1 cellular context compared by ENCODE assay signal in the genomic region with DNA sequence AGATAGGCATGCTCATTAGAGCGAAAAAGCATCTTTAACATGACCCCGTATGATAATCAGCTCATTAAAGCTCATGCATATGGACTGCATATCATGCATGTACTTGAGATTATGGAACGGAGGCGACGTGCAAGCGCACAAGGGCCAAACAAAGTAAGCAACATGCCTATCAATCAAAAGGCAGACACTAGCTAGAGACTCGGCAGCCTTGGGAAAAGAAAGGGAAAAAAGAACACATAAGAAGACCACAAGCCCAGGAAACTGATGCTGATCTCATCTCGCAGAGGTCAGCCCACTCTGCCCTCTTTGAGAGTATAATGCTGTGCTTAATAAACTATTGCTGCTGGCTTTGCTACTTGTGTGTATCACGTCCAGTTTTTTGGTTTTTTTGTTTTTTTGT.
TF ChIP-seq lines count a peak whose summit lies in the region.

No MANE protein-coding gene starts in this region.

TF ChIP-seq in IMR-90, 13 proteins besides CTCF, POLR2A, EP300 and RAD21:
- no peak for TF ChIP-seq NFE2L2 (IDR thresholded peaks at IDR 0.05; ENCODE audit: low read depth, low read length)
TF ChIP-seq in IMR-90: peak in this region for 0.
